Comparison of ENCODE assay signal across 11 cellular contexts in genomic region chr14:92656306-92656705, GRCh38.
DNase-seq lines count a peak whose midpoint lies in the region; ATAC-seq and TF ChIP-seq lines count a peak whose summit lies in the region.
"Had no signal": no experiment of that assay in that cellular context is flagged by ENCODE, and none has a peak within 500 bp of the region (broad histone marks: within the 10 kb centered on the region; RNA-seq: fewer than 3 reads in every experiment).

No MANE protein-coding gene starts in this region.

- ATAC-seq in T-cell (replicated peaks in 1 of 4) (no peak), GM21526 (IDR thresholded peaks at IDR 0.05; ENCODE audit: low FRiP score, unreplicated experiment) (no peak), HG03097 (IDR thresholded peaks at IDR 0.05; ENCODE audit: low FRiP score, unreplicated experiment) (no peak)
- ATAC-seq in stimulated activated memory B cell treated with anti-CD40 and anti-IgM and Interleukin-4, amounts not matched to agents 10 μg/mL and 1 μg/mL and 100 μg/mL, for 72 hours: no peak
- ATAC-seq: mucosa of descending colon had no signal

- H3K27ac Mint-ChIP-seq in T-helper 1 cell treated with Interleukin-12 subunit alpha and Interleukin-12 subunit beta and Interleukin-4 antibody, amounts not matched to agents 30 μg/mL and 1 μg/mL, for 36 hours: peak overlapping the region; percentile 47
- peak overlapping the region; percentile 89 to 93 for H3K27ac Mint-ChIP-seq in T-cell
- H3K27ac Mint-ChIP-seq in stimulated activated memory B cell treated with anti-CD40 and anti-IgM and Interleukin-4, amounts not matched to agents 10 μg/mL and 1 μg/mL and 100 μg/mL, for 72 hours: peak overlapping the region; percentile 75

- H3K4me1 Mint-ChIP-seq in T-helper 1 cell treated with Interleukin-12 subunit alpha and Interleukin-12 subunit beta and Interleukin-4 antibody, amounts not matched to agents 30 μg/mL and 1 μg/mL, for 36 hours (ENCODE audit: low read depth): peaks cover 52% of the 10 kb centered on the region
- peaks cover 71 to 83% (median 80%) of the 10 kb centered on the region in 3 donors for H3K4me1 Mint-ChIP-seq in T-cell
- peaks cover 86% of the 10 kb centered on the region for H3K4me1 Mint-ChIP-seq in stimulated activated memory B cell treated with anti-CD40 and anti-IgM and Interleukin-4, amounts not matched to agents 10 μg/mL and 1 μg/mL and 100 μg/mL, for 72 hours

- CTCF ChIA-PET in T-cell (lab: Charles Lee): no interaction called here

- DNase-seq in T-helper 1 cell (no peak), T-cell (no peak), fibroblast of mammary gland (ENCODE audit: low read depth) (no peak), RKO (ENCODE audit: low spot score) (no peak)
- DNase-seq: 8988T, mucosa of descending colon, NCI-H1930 had no signal

- H3K4me3 Mint-ChIP-seq in T-helper 1 cell treated with Interleukin-12 subunit alpha and Interleukin-12 subunit beta and Interleukin-4 antibody, amounts not matched to agents 30 μg/mL and 1 μg/mL, for 36 hours: peak overlapping the region; percentile 66
- peak overlapping the region; percentile 99 for H3K4me3 Mint-ChIP-seq in T-cell
- H3K4me3 Mint-ChIP-seq in stimulated activated memory B cell treated with anti-CD40 and anti-IgM and Interleukin-4, amounts not matched to agents 10 μg/mL and 1 μg/mL and 100 μg/mL, for 72 hours: peak overlapping the region; percentile 78

- H3K36me3 Mint-ChIP-seq in T-helper 1 cell treated with Interleukin-12 subunit alpha and Interleukin-12 subunit beta and Interleukin-4 antibody, amounts not matched to agents 30 μg/mL and 1 μg/mL, for 36 hours (ENCODE audit: low read depth): peaks cover 55% of the 10 kb centered on the region
- H3K36me3 Mint-ChIP-seq in T-cell: peaks cover 58% of the 10 kb centered on the region
- peaks cover 71% of the 10 kb centered on the region for H3K36me3 Mint-ChIP-seq in stimulated activated memory B cell treated with anti-CD40 and anti-IgM and Interleukin-4, amounts not matched to agents 10 μg/mL and 1 μg/mL and 100 μg/mL, for 72 hours

- no peaks in the 10 kb centered on the region for H3K27me3 Mint-ChIP-seq in T-helper 1 cell treated with Interleukin-12 subunit alpha and Interleukin-12 subunit beta and Interleukin-4 antibody, amounts not matched to agents 30 μg/mL and 1 μg/mL, for 36 hours (ENCODE audit: low read depth)
- H3K27me3 Mint-ChIP-seq in T-cell: no peaks in the 10 kb centered on the region
- no peaks in the 10 kb centered on the region for H3K27me3 Mint-ChIP-seq in stimulated activated memory B cell treated with anti-CD40 and anti-IgM and Interleukin-4, amounts not matched to agents 10 μg/mL and 1 μg/mL and 100 μg/mL, for 72 hours

- no peaks in the 10 kb centered on the region for H3K9me3 Mint-ChIP-seq in T-helper 1 cell treated with Interleukin-12 subunit alpha and Interleukin-12 subunit beta and Interleukin-4 antibody, amounts not matched to agents 30 μg/mL and 1 μg/mL, for 36 hours
- H3K9me3 Mint-ChIP-seq in T-cell: no peaks in the 10 kb centered on the region
- H3K9me3 Mint-ChIP-seq in stimulated activated memory B cell treated with anti-CD40 and anti-IgM and Interleukin-4, amounts not matched to agents 10 μg/mL and 1 μg/mL and 100 μg/mL, for 72 hours: no peaks in the 10 kb centered on the region

- POLR2A ChIA-PET in T-cell (lab: Charles Lee): no interaction called here

- peak; percentile 18 for TF ChIP-seq CTCF in fibroblast of mammary gland (conservative IDR thresholded peaks at IDR 0.05; ENCODE audit: control insufficient read depth, insufficient read depth, low read depth, low read length)

- no peak overlapping the region for H3K4me3 ChIP-seq in fibroblast of mammary gland (ENCODE audit: control insufficient read depth, low read depth, low read length)
- H3K4me3 ChIP-seq: mucosa of descending colon had no signal
